ENCODE assay signal across 9 cellular contexts in genomic region chr17:77097772-77098171, GRCh38. TPM values are rescaled to one million over a fixed set of nuclear protein-coding genes. Genes with fewer than 3 reads are reported as not detected.
DNase-seq lines count a peak whose midpoint lies in the region; ATAC-seq lines count a peak whose summit lies in the region.
"Had no signal": no experiment of that assay in that cellular context is flagged by ENCODE, and none has a peak within 500 bp of the region (broad histone marks: within the 10 kb centered on the region; RNA-seq: fewer than 3 reads in every experiment).

No MANE protein-coding gene starts in this region.

- no peak for ATAC-seq in activated naive CD8-positive, alpha-beta T cell treated with anti-CD3 and anti-CD28 coated beads, Interleukin-2, amount 10 ng/mL, durations not matched to agents 7 days and 5 days (ENCODE audit: low read depth)
- ATAC-seq in memory B cell (ENCODE audit: low read depth): no peak

- DNase-seq in activated naive CD4-positive, alpha-beta T cell treated with anti-CD3 and anti-CD28 coated beads for 36 hours: no peak
- no peak for DNase-seq in activated naive CD4-positive, alpha-beta T cell (lab: John Stamatoyannopoulos, UW)
- DNase-seq in activated naive CD8-positive, alpha-beta T cell treated with anti-CD3 and anti-CD28 coated beads, Interleukin-2, amount 10 ng/mL, durations not matched to agents 7 days and 5 days: no peak
- DNase-seq in memory B cell (ENCODE audit: low spot score in 2 of 2) (no peak), AG20443 (ENCODE audit: low spot score) (no peak), MV-4-11 (lab: John Stamatoyannopoulos, UW) (no peak)
- DNase-seq in stimulated activated naive CD4-positive, alpha-beta T cell treated with Interleukin-2 at 50 U/mL for 16 hours (lab: John Stamatoyannopoulos, UW): no peak
- DNase-seq: T-helper 2 cell had no signal

- H3K4me3 Mint-ChIP-seq in activated naive CD4-positive, alpha-beta T cell treated with anti-CD3 and anti-CD28 coated beads for 36 hours: no peak overlapping the region
- H3K4me3 Mint-ChIP-seq in activated naive CD8-positive, alpha-beta T cell treated with anti-CD3 and anti-CD28 coated beads, Interleukin-2, amount 10 ng/mL, durations not matched to agents 7 days and 5 days: no peak overlapping the region
- H3K4me3 Mint-ChIP-seq in memory B cell: no peak overlapping the region

- CTCF ChIA-PET in activated naive CD4-positive, alpha-beta T cell treated with anti-CD3 and anti-CD28 coated beads for 36 hours (lab: Charles Lee): interaction anchor here (1.8 kb wide), 1 partner anchor 9 kb away, joined by 5 read pairs; no protein-coding TSS in a partner anchor

- no peaks in the 10 kb centered on the region for H3K9me3 Mint-ChIP-seq in activated naive CD4-positive, alpha-beta T cell treated with anti-CD3 and anti-CD28 coated beads for 36 hours
- H3K9me3 Mint-ChIP-seq in activated naive CD8-positive, alpha-beta T cell treated with anti-CD3 and anti-CD28 coated beads, Interleukin-2, amount 10 ng/mL, durations not matched to agents 7 days and 5 days: no peaks in the 10 kb centered on the region
- no peaks in the 10 kb centered on the region for H3K9me3 Mint-ChIP-seq in memory B cell

- peak overlapping the region; percentile 99 for H3K27ac ChIP-seq in temporal lobe (ENCODE audit: low read depth, low read length)

- POLR2A ChIA-PET in activated naive CD8-positive, alpha-beta T cell treated with anti-CD3 and anti-CD28 coated beads, Interleukin-2, amount 10 ng/mL, durations not matched to agents 7 days and 5 days (lab: Charles Lee): interaction anchor here (0.7 to 2.5 kb wide), 5 partner anchors 9 to 82 kb away, joined by 3 to 9 read pairs (median 3); no protein-coding TSS in a partner anchor

- peaks cover 39% of the 10 kb centered on the region for H3K36me3 Mint-ChIP-seq in activated naive CD4-positive, alpha-beta T cell treated with anti-CD3 and anti-CD28 coated beads for 36 hours (ENCODE audit: low read depth)
- peaks cover 23% of the 10 kb centered on the region for H3K36me3 Mint-ChIP-seq in activated naive CD8-positive, alpha-beta T cell treated with anti-CD3 and anti-CD28 coated beads, Interleukin-2, amount 10 ng/mL, durations not matched to agents 7 days and 5 days
- H3K36me3 Mint-ChIP-seq in memory B cell: peaks cover 12% of the 10 kb centered on the region

- intact Hi-C loops in activated naive CD4-positive, alpha-beta T cell treated with anti-CD3 and anti-CD28 coated beads for 36 hours (cut with micrococcal nuclease): loop anchor here (2.0 to 5.0 kb wide), 2 partner anchors 31 to 90 kb away; no protein-coding TSS in a partner anchor

- no peaks in the 10 kb centered on the region for H3K27me3 Mint-ChIP-seq in activated naive CD4-positive, alpha-beta T cell treated with anti-CD3 and anti-CD28 coated beads for 36 hours (ENCODE audit: low read depth)
- H3K27me3 Mint-ChIP-seq in activated naive CD8-positive, alpha-beta T cell treated with anti-CD3 and anti-CD28 coated beads, Interleukin-2, amount 10 ng/mL, durations not matched to agents 7 days and 5 days: no peaks in the 10 kb centered on the region
- H3K27me3 Mint-ChIP-seq in memory B cell: no peaks in the 10 kb centered on the region

- peaks cover 40% of the 10 kb centered on the region for H3K4me1 Mint-ChIP-seq in activated naive CD4-positive, alpha-beta T cell treated with anti-CD3 and anti-CD28 coated beads for 36 hours (ENCODE audit: low read depth)
- H3K4me1 Mint-ChIP-seq in activated naive CD8-positive, alpha-beta T cell treated with anti-CD3 and anti-CD28 coated beads, Interleukin-2, amount 10 ng/mL, durations not matched to agents 7 days and 5 days: peaks cover 36% of the 10 kb centered on the region
- peaks cover 8% of the 10 kb centered on the region for H3K4me1 Mint-ChIP-seq in memory B cell

- peak overlapping the region; percentile 80 for H3K27ac Mint-ChIP-seq in activated naive CD4-positive, alpha-beta T cell treated with anti-CD3 and anti-CD28 coated beads for 36 hours
- peak overlapping the region; percentile 67 for H3K27ac Mint-ChIP-seq in activated naive CD8-positive, alpha-beta T cell treated with anti-CD3 and anti-CD28 coated beads, Interleukin-2, amount 10 ng/mL, durations not matched to agents 7 days and 5 days
- peak overlapping the region; percentile 48 for H3K27ac Mint-ChIP-seq in memory B cell

RNA-seq across cellular contexts. Expression of gene SEC14L1, which starts 43.0 kb away (rescaled TPM):
- total RNA-seq in activated naive CD4-positive, alpha-beta T cell treated with anti-CD3 and anti-CD28 coated beads for 36 hours: 10 to 100 TPM; 39.6 to 42.5 TPM
- 10 to 100 TPM; 74.6 to 77.5 TPM for total RNA-seq in activated naive CD8-positive, alpha-beta T cell treated with anti-CD3 and anti-CD28 coated beads, Interleukin-2, amount 10 ng/mL, durations not matched to agents 7 days and 5 days
- total RNA-seq in temporal lobe: 80.4 TPM
